Comparison of ENCODE assay signal across 19 cellular contexts in the genomic region with DNA sequence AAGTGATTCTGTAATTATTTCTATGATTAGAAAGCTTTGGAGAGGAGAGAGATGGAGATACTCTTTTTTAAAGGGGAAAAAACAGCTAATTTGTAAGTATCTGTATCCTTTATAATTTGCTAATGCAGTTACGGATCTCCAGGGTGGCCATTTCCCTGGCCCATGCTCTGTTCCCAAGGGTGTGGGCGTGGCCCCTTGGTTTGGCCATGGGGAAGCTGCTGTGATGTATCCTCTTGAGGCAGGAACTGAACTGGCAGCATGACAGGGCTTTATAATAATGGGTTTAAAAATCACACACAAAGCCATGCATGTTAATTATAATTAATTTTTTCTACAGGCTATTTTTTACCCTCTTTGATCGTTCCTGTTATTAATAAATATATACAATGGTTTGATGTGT. TPM values are rescaled to one million over a fixed set of nuclear protein-coding genes. Genes with fewer than 3 reads are reported as not detected.
DNase-seq lines count a peak whose midpoint lies in the region; ATAC-seq, FAIRE-seq and TF ChIP-seq lines count a peak whose summit lies in the region.
"Had no signal": no experiment of that assay in that cellular context is flagged by ENCODE, and none has a peak within 500 bp of the region (broad histone marks: within the 10 kb centered on the region; RNA-seq: fewer than 3 reads in every experiment).

No MANE protein-coding gene starts in this region.

- peaks cover 25% of the 10 kb centered on the region for H3K4me1 Mint-ChIP-seq in glutamatergic neuron (ENCODE audit: low read depth, unreplicated experiment)
- H3K4me1 Mint-ChIP-seq: H9 had no signal

- no peak overlapping the region for H3K4me3 Mint-ChIP-seq in glutamatergic neuron (ENCODE audit: unreplicated experiment)
- H3K4me3 Mint-ChIP-seq: CD8-positive, alpha-beta T cell; H9 had no signal

- H3K4me3 ChIP-seq in right cardiac atrium (ENCODE audit: low read length) (no peak overlapping the region), dorsolateral prefrontal cortex (no peak overlapping the region)
- H3K4me3 ChIP-seq: BLaER1 treated with 17β-estradiol and CSF1 and Interleukin-3, amounts not matched to agents 10 nM and 100 nM; GM12878 had no signal

- no peaks in the 10 kb centered on the region for H3K9me3 ChIP-seq in right cardiac atrium (ENCODE audit: control insufficient read depth, low read length)
- H3K9me3 ChIP-seq: BLaER1 treated with 17β-estradiol and CSF1 and Interleukin-3, amounts not matched to agents 10 nM and 100 nM had no signal

- TF ChIP-seq CTCF in glutamatergic neuron (IDR thresholded peaks at IDR 0.05; ENCODE audit: partially characterized antibody, unreplicated experiment) (no peak), dorsolateral prefrontal cortex (IDR thresholded peaks at IDR 0.05 in 54 of 56, conservative IDR thresholded peaks at IDR 0.05 in 2 of 56; ENCODE audit: low read depth in 1 of 56, partially characterized antibody in 56 of 56) (no peak)

- H3K27ac Mint-ChIP-seq in glutamatergic neuron (ENCODE audit: unreplicated experiment), result peak overlapping the region; percentile 24
- H3K27ac Mint-ChIP-seq: CD8-positive, alpha-beta T cell had no signal

- DNase-seq in Right ventricle myocardium superior (peak; percentile 74), cardiac septum (ENCODE audit: low spot score) (no peak), glutamatergic neuron (peak; percentile 48), right cardiac atrium (peak; percentile 64 to 73 (median 68)), dorsolateral prefrontal cortex (no peak), frontal cortex (ENCODE audit: low spot score in 2 of 2) (no peak)
- DNase-seq: 8988T; CD8-positive, alpha-beta T cell; DMS 273 treated with DMSO at 0.1 percent for 48 hours; DMS53; DND-41; EL; H9 had no signal

- peaks cover 6% of the 10 kb centered on the region for H3K36me3 Mint-ChIP-seq in glutamatergic neuron (ENCODE audit: unreplicated experiment)

- intact Hi-C loops in Right ventricle myocardium superior (cut with DNase I) (no loop called here), cardiac septum (cut with DNase I) (no loop called here), right cardiac atrium (cut with DNase I) (no loop called here), dorsolateral prefrontal cortex (cut with DNase I) (no loop called here)

- no peak for FAIRE-seq in frontal cortex (lab: Jason Lieb, UNC)
- FAIRE-seq: GM12878, GM19239, H1, HepG2 had no signal

- H3K4me1 ChIP-seq in right cardiac atrium (ENCODE audit: control insufficient read depth, insufficient read depth, low read length), result peaks cover 4% of the 10 kb centered on the region

- no peaks in the 10 kb centered on the region for H3K27me3 Mint-ChIP-seq in glutamatergic neuron (ENCODE audit: unreplicated experiment)

- H3K27ac ChIP-seq in right cardiac atrium (ENCODE audit: low read length), result no peak overlapping the region
- no peak overlapping the region for H3K27ac ChIP-seq in dorsolateral prefrontal cortex
- H3K27ac ChIP-seq: BLaER1 treated with 17β-estradiol and CSF1 and Interleukin-3, amounts not matched to agents 10 nM and 100 nM had no signal

- H3K9me3 Mint-ChIP-seq in glutamatergic neuron (ENCODE audit: unreplicated experiment), result peaks cover 5% of the 10 kb centered on the region
- H3K9me3 Mint-ChIP-seq: CD8-positive, alpha-beta T cell; H9 had no signal

- 64% methylated on average over 3 of the region's 3 CpGs for WGBS in right cardiac atrium

- peak; percentile 46 for ATAC-seq in Right ventricle myocardium superior (ENCODE audit: poor library complexity)
- peak; percentile 42 for ATAC-seq in esophagus mucosa
- ATAC-seq in right cardiac atrium, result peak in 1 of 2 donors; percentile 74
- ATAC-seq: CD8-positive, alpha-beta T cell; GM12878; HepG2 had no signal

- H3K27me3 ChIP-seq in right cardiac atrium (ENCODE audit: control insufficient read depth, insufficient read depth) (no peaks in the 10 kb centered on the region), dorsolateral prefrontal cortex (no peaks in the 10 kb centered on the region)
- H3K27me3 ChIP-seq: BLaER1 treated with 17β-estradiol and CSF1 and Interleukin-3, amounts not matched to agents 10 nM and 100 nM had no signal

RNA-seq across cellular contexts. Expression of a gene that starts 27.0 kb away (rescaled TPM):
- total RNA-seq in Right ventricle myocardium superior (104 TPM), cardiac septum (67.5 TPM), esophagus mucosa (61.7 TPM), glutamatergic neuron (ENCODE audit: unreplicated experiment) (130 TPM), right cardiac atrium (100 to 1,000 TPM in 3 of 4 donors, 10 to 100 TPM in 1; 93.4 to 137 (median 132) TPM), dorsolateral prefrontal cortex (100 to 1,000 TPM; 132 to 231 (median 178) TPM), frontal cortex (55.8 TPM)
- polyA plus RNA-seq in right cardiac atrium, result 125 TPM

RNA-seq across cellular contexts. Expression of a gene that starts 28.9 kb away (rescaled TPM):
- total RNA-seq in Right ventricle myocardium superior (8.4 TPM), cardiac septum (10.5 TPM), esophagus mucosa (25.9 TPM), glutamatergic neuron (ENCODE audit: unreplicated experiment) (43.8 TPM), right cardiac atrium (10 to 100 TPM in 2 of 4 donors, 1 to 10 TPM in 2; 8.4 to 11.8 (median 10.2) TPM), dorsolateral prefrontal cortex (10 to 100 TPM; 30.3 to 59.7 (median 46.2) TPM), frontal cortex (40.8 TPM)
- 12.2 TPM for polyA plus RNA-seq in right cardiac atrium

Comparison
In these comparisons a context has a peak if more than half of its experiments do, and no peak if none do; other contexts are left out.
1. DNase-seq: peak in Right ventricle myocardium superior (single experiment), glutamatergic neuron (single experiment) and right cardiac atrium (3 of 3); none in cardiac septum (single experiment), dorsolateral prefrontal cortex (0 of 10) and frontal cortex (0 of 2).